Comparison of ENCODE assay signal across 18 cellular contexts in the genomic region with DNA sequence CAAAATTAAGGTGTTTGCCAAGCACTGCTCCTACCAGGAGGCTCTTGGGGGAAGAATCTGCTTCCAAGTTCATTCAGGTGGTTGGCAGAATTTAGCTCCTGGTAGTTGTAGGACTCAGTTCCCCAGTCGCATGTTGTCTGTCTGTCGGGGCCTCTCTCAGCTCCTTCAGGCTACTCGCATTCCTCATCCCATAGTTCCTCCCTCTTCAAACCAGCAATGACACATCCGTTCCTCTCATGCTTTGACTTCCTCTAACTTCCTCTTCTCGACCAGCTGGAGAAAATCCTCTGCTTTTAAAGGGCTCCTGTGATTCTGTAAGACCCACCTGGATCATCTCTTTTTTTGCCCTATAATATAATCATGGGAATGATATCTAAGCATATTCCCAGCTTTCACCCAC.
DNase-seq lines count a peak whose midpoint lies in the region; ATAC-seq lines count a peak whose summit lies in the region.
"Had no signal": no experiment of that assay in that cellular context is flagged by ENCODE, and none has a peak within 500 bp of the region (broad histone marks: within the 10 kb centered on the region; RNA-seq: fewer than 3 reads in every experiment).

No MANE protein-coding gene starts in this region.

- H3K9me3 Mint-ChIP-seq in activated T-cell treated with anti-CD3 and anti-CD28 coated beads, Interleukin-2, amount 50 U/mL, for 4 hours = no peaks in the 10 kb centered on the region
- H3K9me3 Mint-ChIP-seq: activated CD4-positive, alpha-beta memory T cell treated with anti-CD3 and anti-CD28 coated beads, Interleukin-2, amount 10 ng/mL, durations not matched to agents 7 days and 5 days; activated T-helper 17 cell treated with anti-CD3 and anti-CD28 coated beads, Interleukin-2, amount 50 U/mL, for 72 hours had no signal

- no peaks in the 10 kb centered on the region for H3K36me3 Mint-ChIP-seq in activated T-cell treated with anti-CD3 and anti-CD28 coated beads, Interleukin-2, amount 50 U/mL, for 4 hours (ENCODE audit: insufficient read depth)

- H3K4me3 Mint-ChIP-seq in activated T-cell treated with anti-CD3 and anti-CD28 coated beads, Interleukin-2, amount 50 U/mL, for 4 hours = no peak overlapping the region
- H3K4me3 Mint-ChIP-seq: activated CD4-positive, alpha-beta memory T cell treated with anti-CD3 and anti-CD28 coated beads, Interleukin-2, amount 10 ng/mL, durations not matched to agents 7 days and 5 days; activated T-helper 17 cell treated with anti-CD3 and anti-CD28 coated beads, Interleukin-2, amount 50 U/mL, for 72 hours; neural crest cell had no signal

- ATAC-seq in left ventricle myocardium superior (peak; percentile 14), left cardiac atrium (no peak)
- ATAC-seq in activated T-cell treated with anti-CD3 and anti-CD28 coated beads, Interleukin-2, amount 50 U/mL, for 4 hours = no peak
- ATAC-seq: activated T-helper 17 cell treated with anti-CD3 and anti-CD28 coated beads, Interleukin-2, amount 50 U/mL, for 72 hours had no signal

- no peaks in the 10 kb centered on the region for H3K4me1 Mint-ChIP-seq in activated T-cell treated with anti-CD3 and anti-CD28 coated beads, Interleukin-2, amount 50 U/mL, for 4 hours (ENCODE audit: low read depth)
- H3K4me1 Mint-ChIP-seq: activated CD4-positive, alpha-beta memory T cell treated with anti-CD3 and anti-CD28 coated beads, Interleukin-2, amount 10 ng/mL, durations not matched to agents 7 days and 5 days had no signal

- peaks cover 28% of the 10 kb centered on the region for H3K27me3 Mint-ChIP-seq in activated T-cell treated with anti-CD3 and anti-CD28 coated beads, Interleukin-2, amount 50 U/mL, for 4 hours (ENCODE audit: low read depth)

- no peak for DNase-seq in left ventricle myocardium superior
- DNase-seq in left cardiac atrium = no peak
- DNase-seq in RPMI7951 (ENCODE audit: low read depth) = peak; percentile 57
- DNase-seq in foreskin melanocyte = peak; percentile 32
- no peak for DNase-seq in NAMALWA (ENCODE audit: low spot score)
- DNase-seq in HK-2 (ENCODE audit: unreplicated experiment) = no peak
- DNase-seq in inferior parietal cortex (ENCODE audit: extremely low spot score) = no peak
- DNase-seq in activated T-cell treated with anti-CD3 and anti-CD28 coated beads, Interleukin-2, amount 50 U/mL, for 4 hours = no peak
- DNase-seq: activated CD4-positive, alpha-beta memory T cell treated with anti-CD3 and anti-CD28 coated beads, Interleukin-2, amount 10 ng/mL, durations not matched to agents 7 days and 5 days; amygdala; colonic mucosa; NCI-H774; SHP77; sigmoid colon; stimulated activated naive CD4-positive, alpha-beta T cell; uterus had no signal

- intact Hi-C loops in left ventricle myocardium superior (cut with micrococcal nuclease) = loop anchor here (10.0 kb wide), 1 partner anchor 222 kb away; no protein-coding TSS in a partner anchor
- intact Hi-C loops in left cardiac atrium (cut with DNase I) = loop anchor here (10.0 kb wide), 2 partner anchors 222 to 232 kb away; no protein-coding TSS in a partner anchor

Comparison
In these comparisons a context has a peak if more than half of its experiments do, and no peak if none do; other contexts are left out.
1. DNase-seq: peak in RPMI7951 (single experiment) and foreskin melanocyte (single experiment); none in left ventricle myocardium superior (single experiment), left cardiac atrium (single experiment), NAMALWA (single experiment), HK-2 (single experiment), inferior parietal cortex (single experiment) and activated T-cell treated with anti-CD3 and anti-CD28 coated beads, Interleukin-2, amount 50 U/mL, for 4 hours (single experiment).